8 cellular contexts compared by ENCODE assay signal in genomic region chr14:103427485-103428443, GRCh38. TPM values are rescaled to one million over a fixed set of nuclear protein-coding genes. Genes with fewer than 3 reads are reported as not detected.
DNase-seq lines count a peak whose midpoint lies in the region; ATAC-seq, FAIRE-seq and TF ChIP-seq lines count a peak whose summit lies in the region.

No MANE protein-coding gene starts in this region.

- H3K4me1 ChIP-seq in stomach: peaks cover 14 to 78% (median 42%) of the 10 kb centered on the region in 4 donors
- peaks cover 0 to 16% of the 10 kb centered on the region in 2 donors for H3K4me1 ChIP-seq in ascending aorta

- in situ Hi-C loops in brain microvascular endothelial cell (cut with HindIII; ENCODE audit: low pct_ligation_motif_present, low sequenced_read_pairs): no loop called here

- H3K4me3 ChIP-seq in brain microvascular endothelial cell (ENCODE audit: low read depth, low read length) (no peak overlapping the region), stomach (no peak overlapping the region), ascending aorta (no peak overlapping the region)

- no peak for FAIRE-seq in RCC 7860 (lab: Jason Lieb, UNC)

- H3K4me3 Mint-ChIP-seq in nephron: no peak overlapping the region

- intact Hi-C loops in stomach (cut with DNase I; ENCODE audit: low total_unique reads): no loop called here
- intact Hi-C loops in ascending aorta (cut with DNase I): no loop called here

- H3K4me1 Mint-ChIP-seq in nephron: peaks cover 11% of the 10 kb centered on the region

- peak overlapping the region in 2 of 3 experiments; percentile 27 to 40 for H3K27ac Mint-ChIP-seq in nephron

- WGBS in stomach, 5 donors: 64 to 80% (median 74%) methylated on average over 3 of the region's 3 CpGs

- H3K27ac ChIP-seq in brain microvascular endothelial cell (peak overlapping the region; percentile 65), stomach (peak overlapping the region in 2 of 5 donors; percentile 35 to 63), ascending aorta (peak overlapping the region in 1 of 2 donors; percentile 16)

- H3K9me3 ChIP-seq in stomach (no peaks in the 10 kb centered on the region), ascending aorta (no peaks in the 10 kb centered on the region)

- no peaks in the 10 kb centered on the region for H3K9me3 Mint-ChIP-seq in nephron

- TF ChIP-seq POLR2A in stomach (IDR thresholded peaks at IDR 0.05): no peak

- H3K27me3 ChIP-seq in brain microvascular endothelial cell (replicated peaks) (no peaks in the 10 kb centered on the region), stomach (no peaks in the 10 kb centered on the region), ascending aorta (no peaks in the 10 kb centered on the region)

- peaks cover 25% of the 10 kb centered on the region for H3K36me3 Mint-ChIP-seq in nephron (ENCODE audit: low read depth)

- ATAC-seq in GM19035 (IDR thresholded peaks at IDR 0.05; ENCODE audit: unreplicated experiment): no peak

- DNase-seq in EL: peak; percentile 89
- peak; percentile 36 for DNase-seq in RCC 7860 (ENCODE audit: low spot score)
- DNase-seq in brain microvascular endothelial cell: peak; percentile 80
- no peak for DNase-seq in stomach
- DNase-seq in ascending aorta (ENCODE audit: low spot score in 2 of 2): no peak
- DNase-seq in GM03348 (ENCODE audit: low spot score): no peak

- TF ChIP-seq EP300 in stomach (IDR thresholded peaks at IDR 0.05): no peak

- H3K36me3 ChIP-seq in brain microvascular endothelial cell (replicated peaks) (peaks cover 4% of the 10 kb centered on the region), stomach (peaks cover 0 to 22% (median 14%) of the 10 kb centered on the region in 4 donors), ascending aorta (no peaks in the 10 kb centered on the region)

- TF ChIP-seq CTCF in brain microvascular endothelial cell (IDR thresholded peaks at IDR 0.05; ENCODE audit: low read depth, low read length, missing control alignments): no peak
- TF ChIP-seq CTCF in nephron (IDR thresholded peaks at IDR 0.05; ENCODE audit: unreplicated experiment in 3 of 3): no peak
- no peak for TF ChIP-seq CTCF in stomach (IDR thresholded peaks at IDR 0.05)
- no peak for TF ChIP-seq CTCF in ascending aorta (IDR thresholded peaks at IDR 0.05)

- no peaks in the 10 kb centered on the region for H3K27me3 Mint-ChIP-seq in nephron (ENCODE audit: low read depth)

RNA-seq across cellular contexts. Expression of gene MARK3, which starts 42.5 kb away (rescaled TPM):
- 100 to 1,000 TPM in 4 of 5 donors, 10 to 100 TPM in 1; 85.8 to 157 (median 141) TPM for total RNA-seq in stomach
- 10 to 100 TPM; 52.6 to 62.0 (median 61.8) TPM for polyA plus RNA-seq in stomach
- 78.1 TPM for total RNA-seq in ascending aorta

Comparison
In these comparisons a context has a peak if more than half of its experiments do, and no peak if none do; other contexts are left out.
1. DNase-seq: peak in EL (single experiment), RCC 7860 (single experiment) and brain microvascular endothelial cell (single experiment); none in stomach (single experiment), ascending aorta (0 of 2) and GM03348 (single experiment).